In the genomic region with DNA sequence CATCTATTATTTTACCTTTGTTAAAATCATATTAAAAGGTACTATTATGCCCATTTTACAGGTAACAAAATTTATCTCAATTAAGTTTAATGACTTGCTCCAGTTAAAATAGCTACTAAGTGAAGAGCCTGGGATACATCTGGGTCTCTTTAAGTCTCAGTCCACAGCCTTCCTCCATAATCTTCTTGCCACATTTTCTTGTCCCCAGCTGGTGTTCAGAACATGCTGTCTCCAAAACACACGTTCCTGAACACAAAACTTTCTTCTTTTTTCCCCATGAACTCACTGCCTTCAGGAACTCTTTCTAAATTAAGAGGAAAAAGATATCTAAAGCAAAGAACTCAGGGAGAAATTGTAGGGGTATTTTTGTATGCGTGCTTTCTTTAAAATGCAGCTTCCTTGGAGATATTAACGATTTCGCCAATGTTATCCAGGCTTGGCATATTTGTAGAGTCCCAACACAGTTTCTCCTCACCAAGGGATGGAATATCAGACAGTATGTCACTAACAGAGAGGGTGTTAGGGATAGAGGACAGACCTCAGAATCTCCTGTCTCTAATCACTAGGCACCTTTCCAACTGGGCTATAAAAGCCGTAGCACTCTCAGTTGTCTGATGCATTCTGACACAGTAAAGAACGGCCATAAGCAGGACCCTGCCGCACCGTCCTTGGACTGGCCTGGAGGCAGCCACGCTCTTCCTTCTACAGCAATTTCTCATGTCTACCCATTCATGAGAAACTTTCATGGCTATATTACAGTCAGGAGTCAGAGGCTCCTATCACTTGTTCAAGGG, we compare ENCODE assay signal across 21 cellular contexts.
"Had no signal": no experiment of that assay in that cellular context is flagged by ENCODE, and none has a peak within 500 bp of the region (broad histone marks: within the 10 kb centered on the region; RNA-seq: fewer than 3 reads in every experiment).

No MANE protein-coding gene starts in this region.

- H3K27ac ChIP-seq: neutrophil, parathyroid adenoma, sigmoid colon, spleen, thyroid gland, uterus had no signal

- ATAC-seq: activated CD8-positive, alpha-beta T cell treated with anti-CD3 and anti-CD28 coated beads for 36 hours; activated T-helper 17 cell treated with anti-CD3 and anti-CD28 coated beads, Interleukin-2, amount 50 U/mL, for 72 hours; left lobe of liver; naive thymus-derived CD8-positive, alpha-beta T cell; stimulated activated memory B cell treated with anti-CD40 and anti-IgM and Interleukin-4, amounts not matched to agents 10 μg/mL and 1 μg/mL and 100 μg/mL, for 72 hours had no signal

- H2AFZ ChIP-seq: parathyroid adenoma had no signal

- H3K9ac ChIP-seq: parathyroid adenoma had no signal

- H3K9me3 ChIP-seq: neutrophil, sigmoid colon, thyroid gland, uterus had no signal

- DNase-seq: activated CD4-positive, alpha-beta T cell treated with anti-CD3 and anti-CD28 coated beads, Interleukin-2, amount 10 ng/mL, durations not matched to agents 24 days and 14 days; activated CD8-positive, alpha-beta T cell treated with anti-CD3 and anti-CD28 coated beads for 36 hours; activated naive CD4-positive, alpha-beta T cell; activated naive CD8-positive, alpha-beta T cell treated with anti-CD3 and anti-CD28 coated beads, Interleukin-2, amount 10 ng/mL, durations not matched to agents 7 days and 5 days; activated T-cell treated with anti-CD3 and anti-CD28 coated beads, Interleukin-2, amount 50 U/mL, for 1 hour; anterior cingulate cortex; dorsolateral prefrontal cortex; foreskin fibroblast; hypothalamus; mesenchymal stem cell; naive thymus-derived CD8-positive, alpha-beta T cell; sigmoid colon; spleen; stimulated activated CD4-positive, alpha-beta T cell treated with anti-CD3 and anti-CD28 coated beads, Interleukin-4, amount 100 ng/mL, for 4 hours; thyroid gland; uterus had no signal

- H3K36me3 ChIP-seq: neutrophil, sigmoid colon, spleen, thyroid gland, uterus had no signal

- H3K27me3 ChIP-seq: dorsolateral prefrontal cortex, neutrophil, sigmoid colon, spleen, thyroid gland, uterus had no signal

- H3K4me1 ChIP-seq: parathyroid adenoma, sigmoid colon, spleen, thyroid gland, uterus had no signal

- H3K79me2 ChIP-seq: parathyroid adenoma had no signal

- H3K4me3 ChIP-seq: dorsolateral prefrontal cortex, sigmoid colon, spleen, thyroid gland, uterus had no signal
